1 cellular context compared by ENCODE assay signal in the genomic region with DNA sequence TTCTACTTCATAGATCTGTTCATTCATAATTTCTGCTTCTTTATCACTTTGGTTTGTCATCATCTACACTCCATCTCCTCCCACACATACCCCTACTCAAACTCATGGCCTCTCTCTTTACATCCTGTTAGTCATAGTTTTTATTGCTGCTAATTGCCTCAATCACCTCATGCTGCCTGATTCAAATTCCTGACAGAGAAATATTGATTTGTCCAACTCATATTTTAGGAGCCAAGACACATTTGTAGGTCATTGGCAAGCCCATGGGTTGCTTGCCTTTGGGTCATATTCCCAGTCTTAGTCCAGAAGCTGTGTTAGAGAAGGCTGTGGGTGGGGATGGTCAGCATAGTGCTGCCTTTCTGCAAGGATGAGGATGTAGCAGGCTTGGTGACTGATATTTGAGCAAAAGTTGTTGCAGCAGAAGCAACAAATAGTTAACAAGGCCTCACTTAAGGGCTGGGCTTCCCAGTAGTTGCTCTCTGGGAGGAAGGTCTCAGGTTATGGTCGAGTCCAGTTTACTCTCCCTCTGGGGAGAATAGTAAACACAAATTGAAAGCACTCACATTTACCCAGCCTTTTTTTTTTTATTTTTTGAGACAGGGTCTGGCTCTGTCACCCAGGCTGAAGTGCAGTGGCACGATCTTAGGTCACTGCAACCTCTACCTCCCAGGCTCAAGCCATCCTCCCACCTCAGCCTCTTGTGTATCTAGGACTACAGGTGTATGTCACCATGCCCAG.
TF ChIP-seq lines count a peak whose summit lies in the region.

No MANE protein-coding gene starts in this region.

TF ChIP-seq in HEK293, 187 proteins besides CTCF, POLR2A, EP300 and RAD21 (continued from another document and continues in another):
- TF ChIP-seq, protein P1, sequence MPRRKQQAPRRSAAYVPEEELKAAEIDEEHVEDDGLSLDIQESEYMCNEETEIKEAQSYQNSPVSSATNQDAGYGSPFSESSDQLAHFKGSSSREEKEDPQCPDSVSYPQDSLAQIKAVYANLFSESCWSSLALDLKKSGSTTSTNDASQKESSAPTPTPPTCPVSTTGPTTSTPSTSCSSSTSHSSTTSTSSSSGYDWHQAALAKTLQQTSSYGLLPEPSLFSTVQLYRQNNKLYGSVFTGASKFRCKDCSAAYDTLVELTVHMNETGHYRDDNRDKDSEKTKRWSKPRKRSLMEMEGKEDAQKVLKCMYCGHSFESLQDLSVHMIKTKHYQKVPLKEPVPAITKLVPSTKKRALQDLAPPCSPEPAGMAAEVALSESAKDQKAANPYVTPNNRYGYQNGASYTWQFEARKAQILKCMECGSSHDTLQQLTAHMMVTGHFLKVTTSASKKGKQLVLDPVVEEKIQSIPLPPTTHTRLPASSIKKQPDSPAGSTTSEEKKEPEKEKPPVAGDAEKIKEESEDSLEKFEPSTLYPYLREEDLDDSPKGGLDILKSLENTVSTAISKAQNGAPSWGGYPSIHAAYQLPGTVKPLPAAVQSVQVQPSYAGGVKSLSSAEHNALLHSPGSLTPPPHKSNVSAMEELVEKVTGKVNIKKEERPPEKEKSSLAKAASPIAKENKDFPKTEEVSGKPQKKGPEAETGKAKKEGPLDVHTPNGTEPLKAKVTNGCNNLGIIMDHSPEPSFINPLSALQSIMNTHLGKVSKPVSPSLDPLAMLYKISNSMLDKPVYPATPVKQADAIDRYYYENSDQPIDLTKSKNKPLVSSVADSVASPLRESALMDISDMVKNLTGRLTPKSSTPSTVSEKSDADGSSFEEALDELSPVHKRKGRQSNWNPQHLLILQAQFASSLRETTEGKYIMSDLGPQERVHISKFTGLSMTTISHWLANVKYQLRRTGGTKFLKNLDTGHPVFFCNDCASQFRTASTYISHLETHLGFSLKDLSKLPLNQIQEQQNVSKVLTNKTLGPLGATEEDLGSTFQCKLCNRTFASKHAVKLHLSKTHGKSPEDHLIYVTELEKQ (tag by site-specific recombination; IDR thresholded peaks at IDR 0.05; ENCODE audit: borderline replicate concordance) = peak; percentile 67; the same call in 1 of the 2 replicates
- TF ChIP-seq ZNF24 (tag by site-specific recombination; IDR thresholded peaks at IDR 0.05) (no peak), KLF1 (tag by site-specific recombination; IDR thresholded peaks at IDR 0.05) (no peak), ZBTB1 (tag by site-specific recombination; IDR thresholded peaks at IDR 0.05) (no peak), ZNF830 (tag by site-specific recombination; IDR thresholded peaks at IDR 0.05; ENCODE audit: low read depth) (no peak), OSR2 (tag by site-specific recombination; IDR thresholded peaks at IDR 0.05) (peak; percentile 44; the same call in 1 of the 2 replicates), ZBTB17 (tag by site-specific recombination; IDR thresholded peaks at IDR 0.05) (0 out of 2 replicates have a peak, but pooled peaks have one; percentile 50), ZNF530 (tag by site-specific recombination; IDR thresholded peaks at IDR 0.05; ENCODE audit: low read depth) (no peak), AEBP2 (tag by site-specific recombination; IDR thresholded peaks at IDR 0.05; ENCODE audit: borderline replicate concordance) (no peak), MYNN (tag by site-specific recombination; IDR thresholded peaks at IDR 0.05; ENCODE audit: borderline replicate concordance) (no peak), ZNF114 (tag by site-specific recombination; IDR thresholded peaks at IDR 0.05) (no peak), ZNF335 (tag by site-specific recombination; conservative IDR thresholded peaks at IDR 0.05) (peak; percentile 39), ZNF350 (tag by site-specific recombination; IDR thresholded peaks at IDR 0.05) (no peak), HOXA7 (CRISPR knock-in tag; IDR thresholded peaks at IDR 0.05; ENCODE audit: borderline replicate concordance) (no peak), ZNF404 (tag by site-specific recombination; IDR thresholded peaks at IDR 0.05) (no peak), ZNF121 (tag by site-specific recombination; IDR thresholded peaks at IDR 0.05) (no peak), ZNF791 (tag by site-specific recombination; IDR thresholded peaks at IDR 0.05) (no peak), ZBTB20 (tag by site-specific recombination; IDR thresholded peaks at IDR 0.05) (no peak), BCL6B (tag by site-specific recombination; IDR thresholded peaks at IDR 0.05) (no peak), GLI2 (tag by site-specific recombination; IDR thresholded peaks at IDR 0.05; ENCODE audit: borderline replicate concordance, low read depth) (no peak), SCRT2 (tag by site-specific recombination; IDR thresholded peaks at IDR 0.05) (peak; percentile 50), ZNF843 (tag by site-specific recombination; IDR thresholded peaks at IDR 0.05) (peak; percentile 56; the same call in 1 of the 2 replicates), ZNF585B (tag by site-specific recombination; IDR thresholded peaks at IDR 0.05) (no peak), ZSCAN4 (tag by site-specific recombination; IDR thresholded peaks at IDR 0.05) (no peak), ZNF518A (tag by site-specific recombination; conservative IDR thresholded peaks at IDR 0.05; ENCODE audit: low read depth) (no peak), ZFP3 (tag by site-specific recombination; IDR thresholded peaks at IDR 0.05; ENCODE audit: low read depth) (no peak), ZNF514 (tag by site-specific recombination; IDR thresholded peaks at IDR 0.05) (no peak), ZBTB21 (tag by site-specific recombination; IDR thresholded peaks at IDR 0.05) (no peak), ZIC2 (tag by site-specific recombination; IDR thresholded peaks at IDR 0.05) (no peak), INSM2 (tag by site-specific recombination; IDR thresholded peaks at IDR 0.05) (peak; percentile 80; the same call in 1 of the 2 replicates), RBAK (tag by site-specific recombination; IDR thresholded peaks at IDR 0.05) (no peak), WT1 (tag by site-specific recombination; IDR thresholded peaks at IDR 0.05) (no peak)
- TF ChIP-seq, protein P2, sequence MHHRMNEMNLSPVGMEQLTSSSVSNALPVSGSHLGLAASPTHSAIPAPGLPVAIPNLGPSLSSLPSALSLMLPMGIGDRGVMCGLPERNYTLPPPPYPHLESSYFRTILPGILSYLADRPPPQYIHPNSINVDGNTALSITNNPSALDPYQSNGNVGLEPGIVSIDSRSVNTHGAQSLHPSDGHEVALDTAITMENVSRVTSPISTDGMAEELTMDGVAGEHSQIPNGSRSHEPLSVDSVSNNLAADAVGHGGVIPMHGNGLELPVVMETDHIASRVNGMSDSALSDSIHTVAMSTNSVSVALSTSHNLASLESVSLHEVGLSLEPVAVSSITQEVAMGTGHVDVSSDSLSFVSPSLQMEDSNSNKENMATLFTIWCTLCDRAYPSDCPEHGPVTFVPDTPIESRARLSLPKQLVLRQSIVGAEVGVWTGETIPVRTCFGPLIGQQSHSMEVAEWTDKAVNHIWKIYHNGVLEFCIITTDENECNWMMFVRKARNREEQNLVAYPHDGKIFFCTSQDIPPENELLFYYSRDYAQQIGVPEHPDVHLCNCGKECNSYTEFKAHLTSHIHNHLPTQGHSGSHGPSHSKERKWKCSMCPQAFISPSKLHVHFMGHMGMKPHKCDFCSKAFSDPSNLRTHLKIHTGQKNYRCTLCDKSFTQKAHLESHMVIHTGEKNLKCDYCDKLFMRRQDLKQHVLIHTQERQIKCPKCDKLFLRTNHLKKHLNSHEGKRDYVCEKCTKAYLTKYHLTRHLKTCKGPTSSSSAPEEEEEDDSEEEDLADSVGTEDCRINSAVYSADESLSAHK (tag by site-specific recombination; IDR thresholded peaks at IDR 0.05) = no peak
- TF ChIP-seq, protein P3, sequence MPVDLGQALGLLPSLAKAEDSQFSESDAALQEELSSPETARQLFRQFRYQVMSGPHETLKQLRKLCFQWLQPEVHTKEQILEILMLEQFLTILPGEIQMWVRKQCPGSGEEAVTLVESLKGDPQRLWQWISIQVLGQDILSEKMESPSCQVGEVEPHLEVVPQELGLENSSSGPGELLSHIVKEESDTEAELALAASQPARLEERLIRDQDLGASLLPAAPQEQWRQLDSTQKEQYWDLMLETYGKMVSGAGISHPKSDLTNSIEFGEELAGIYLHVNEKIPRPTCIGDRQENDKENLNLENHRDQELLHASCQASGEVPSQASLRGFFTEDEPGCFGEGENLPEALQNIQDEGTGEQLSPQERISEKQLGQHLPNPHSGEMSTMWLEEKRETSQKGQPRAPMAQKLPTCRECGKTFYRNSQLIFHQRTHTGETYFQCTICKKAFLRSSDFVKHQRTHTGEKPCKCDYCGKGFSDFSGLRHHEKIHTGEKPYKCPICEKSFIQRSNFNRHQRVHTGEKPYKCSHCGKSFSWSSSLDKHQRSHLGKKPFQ (tag by site-specific recombination; IDR thresholded peaks at IDR 0.05) = no peak
- TF ChIP-seq, protein P4, sequence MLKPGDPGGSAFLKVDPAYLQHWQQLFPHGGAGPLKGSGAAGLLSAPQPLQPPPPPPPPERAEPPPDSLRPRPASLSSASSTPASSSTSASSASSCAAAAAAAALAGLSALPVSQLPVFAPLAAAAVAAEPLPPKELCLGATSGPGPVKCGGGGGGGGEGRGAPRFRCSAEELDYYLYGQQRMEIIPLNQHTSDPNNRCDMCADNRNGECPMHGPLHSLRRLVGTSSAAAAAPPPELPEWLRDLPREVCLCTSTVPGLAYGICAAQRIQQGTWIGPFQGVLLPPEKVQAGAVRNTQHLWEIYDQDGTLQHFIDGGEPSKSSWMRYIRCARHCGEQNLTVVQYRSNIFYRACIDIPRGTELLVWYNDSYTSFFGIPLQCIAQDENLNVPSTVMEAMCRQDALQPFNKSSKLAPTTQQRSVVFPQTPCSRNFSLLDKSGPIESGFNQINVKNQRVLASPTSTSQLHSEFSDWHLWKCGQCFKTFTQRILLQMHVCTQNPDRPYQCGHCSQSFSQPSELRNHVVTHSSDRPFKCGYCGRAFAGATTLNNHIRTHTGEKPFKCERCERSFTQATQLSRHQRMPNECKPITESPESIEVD (tag by site-specific recombination; IDR thresholded peaks at IDR 0.05) = no peak
